ENCODE assay signal across 8 cellular contexts in the genomic region with DNA sequence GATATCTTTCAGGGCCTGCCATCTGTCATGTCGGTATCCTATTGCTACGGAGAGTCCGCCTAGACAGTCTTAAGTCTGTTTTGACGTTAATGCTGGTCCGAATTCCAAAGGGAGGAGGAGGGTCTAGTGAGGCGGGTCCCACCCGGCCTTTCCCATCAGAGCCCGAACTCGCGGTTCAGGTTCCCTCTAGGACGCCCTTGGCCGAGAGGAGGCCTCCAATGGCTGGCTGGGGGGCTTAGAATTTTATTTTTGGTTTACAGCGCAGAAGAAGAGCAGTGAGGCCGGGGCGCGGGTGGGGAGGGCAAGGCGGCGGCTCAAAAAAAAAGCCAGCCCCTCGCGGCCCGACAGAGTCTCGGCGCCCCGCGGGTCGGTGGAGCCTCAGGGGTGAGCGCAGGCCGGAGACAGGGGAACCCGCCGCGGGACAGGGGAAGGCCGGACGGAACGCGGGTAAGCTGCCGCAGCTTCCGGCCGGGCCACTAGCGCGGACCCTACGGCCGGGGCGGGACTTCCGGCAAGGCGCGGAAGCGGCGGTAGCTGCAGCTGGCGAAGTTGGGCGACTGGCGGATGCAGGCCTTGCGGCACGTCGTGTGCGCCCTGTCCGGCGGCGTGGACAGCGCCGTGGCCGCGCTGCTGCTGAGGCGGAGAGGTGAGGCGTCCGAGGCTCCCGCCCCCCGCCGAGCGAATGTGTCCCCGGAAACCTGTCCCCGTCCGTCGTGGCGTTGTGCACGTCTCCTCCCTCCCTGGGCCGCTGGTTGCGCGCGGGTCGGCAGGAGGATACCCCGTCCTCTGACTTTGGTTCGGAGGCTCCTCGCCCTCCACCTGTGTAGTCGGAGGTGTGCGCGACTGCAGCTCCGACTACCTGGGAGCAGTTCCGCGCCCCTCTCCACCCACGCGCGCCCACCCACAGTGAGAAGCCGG. TPM values are rescaled to one million over a fixed set of nuclear protein-coding genes. Genes with fewer than 3 reads are reported as not detected.
DNase-seq lines count a peak whose midpoint lies in the region; ATAC-seq, FAIRE-seq and TF ChIP-seq lines count a peak whose summit lies in the region.

A gene with protein sequence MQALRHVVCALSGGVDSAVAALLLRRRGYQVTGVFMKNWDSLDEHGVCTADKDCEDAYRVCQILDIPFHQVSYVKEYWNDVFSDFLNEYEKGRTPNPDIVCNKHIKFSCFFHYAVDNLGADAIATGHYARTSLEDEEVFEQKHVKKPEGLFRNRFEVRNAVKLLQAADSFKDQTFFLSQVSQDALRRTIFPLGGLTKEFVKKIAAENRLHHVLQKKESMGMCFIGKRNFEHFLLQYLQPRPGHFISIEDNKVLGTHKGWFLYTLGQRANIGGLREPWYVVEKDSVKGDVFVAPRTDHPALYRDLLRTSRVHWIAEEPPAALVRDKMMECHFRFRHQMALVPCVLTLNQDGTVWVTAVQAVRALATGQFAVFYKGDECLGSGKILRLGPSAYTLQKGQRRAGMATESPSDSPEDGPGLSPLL (plus strand): TSS at position 514 of the 918 bp plus-strand sequence. CDS start 51 bp downstream, at position 565.

- H3K9ac ChIP-seq in kidney (ENCODE audit: low read length in 2 of 2), result peak within 1 kb of the TSS; percentile 88 to 92

- intact Hi-C loops in kidney (cut with DNase I), result no loop called here

- H3K36me3 ChIP-seq in kidney (ENCODE audit: control insufficient read depth in 1 of 2, insufficient read depth in 2 of 2, low read length in 2 of 2), result peaks cover 11 to 15% of the 10 kb centered on the region in 2 donors

- no peak for TF ChIP-seq CTCF in kidney (IDR thresholded peaks at IDR 0.05; ENCODE audit: borderline replicate concordance, extremely low read depth, insufficient read depth)

- no peaks in the 10 kb centered on the region for H3K9me3 ChIP-seq in kidney (ENCODE audit: control insufficient read depth in 1 of 2, low read length in 2 of 2)

- peak; percentile 65 to 76 for DNase-seq in NCI-H2081 (lab: John Stamatoyannopoulos, UW)
- no peak for DNase-seq in NCI-H2081 treated with DMSO at 0.1 percent for 48 hours (lab: John Stamatoyannopoulos, UW)
- DNase-seq in NCI-H226, result peak; percentile 61
- DNase-seq in cerebellar cortex (ENCODE audit: low spot score), result peak; percentile 83
- DNase-seq in kidney, result peak; percentile 94
- DNase-seq in stimulated activated CD4-positive, alpha-beta T cell treated with anti-CD3 and anti-CD28 coated beads, Interleukin-15, amount 100 ng/mL, for 1 hour (ENCODE audit: low read depth in 1 of 2, low spot score in 1 of 2), result peak; percentile 50 to 60

- H3K4me3 ChIP-seq in kidney (ENCODE audit: low read length in 2 of 2), result peak within 1 kb of the TSS; percentile 79 to 94

- H3K27ac ChIP-seq in kidney (ENCODE audit: low read depth in 2 of 2, low read length in 2 of 2), result peak within 1 kb of the TSS; percentile 76 to 84

- ATAC-seq in HG02981 (IDR thresholded peaks at IDR 0.05; ENCODE audit: unreplicated experiment), result peak; percentile 79
- ATAC-seq in activated CD4-positive, CD25-positive, alpha-beta regulatory T cell treated with anti-CD3 and anti-CD28 coated beads, Interleukin-2, amount 50 U/mL, for 24 hours, result peak; percentile 93 to 94

- H3K4me1 ChIP-seq in kidney (ENCODE audit: control insufficient read depth in 1 of 2, insufficient read depth in 1 of 2, low read depth in 1 of 2, low read length in 2 of 2), result peaks cover 4 to 15% of the 10 kb centered on the region in 2 donors

- no peak for FAIRE-seq in kidney (lab: Jason Lieb, UNC)

RNA-seq across cellular contexts. Expression of the gene that starts here (rescaled TPM):
- total RNA-seq in kidney, result 40.5 TPM
- polyA plus RNA-seq in kidney (ENCODE audit: insufficient read depth, low read depth, low replicate concordance), result 41.1 TPM
